In genomic region chr2:176285321-176285720, GRCh38 we compare ENCODE assay signal across 1 cellular context.
TF ChIP-seq lines count a peak whose summit lies in the region.

No MANE protein-coding gene starts in this region.

TF ChIP-seq in GM23338, 12 proteins besides CTCF, POLR2A, EP300 and RAD21 (continued from another document):
- no peak for TF ChIP-seq ZNF462 (CRISPR knock-in tag; IDR thresholded peaks at IDR 0.05)
TF ChIP-seq in GM23338: peak in this region for 0.
